18 cellular contexts compared by ENCODE assay signal in genomic region chr17:46756061-46756735, GRCh38.
DNase-seq lines count a peak whose midpoint lies in the region; ATAC-seq, FAIRE-seq and TF ChIP-seq lines count a peak whose summit lies in the region.
"Had no signal": no experiment of that assay in that cellular context is flagged by ENCODE, and none has a peak within 500 bp of the region (broad histone marks: within the 10 kb centered on the region; RNA-seq: fewer than 3 reads in every experiment).

No MANE protein-coding gene starts in this region.

- no peak overlapping the region for H3K4me2 ChIP-seq in neural progenitor cell

- H3K4me1 Mint-ChIP-seq in activated B cell treated with CpG ODN at 0.5 μM for 24 hours (peaks cover 13% of the 10 kb centered on the region), neural progenitor cell (peaks cover 28% of the 10 kb centered on the region), nephron progenitor cell (peaks cover 5% of the 10 kb centered on the region)
- H3K4me1 Mint-ChIP-seq in stimulated activated naive CD8-positive, alpha-beta T cell treated with anti-CD3 and anti-CD28 coated beads, Interleukin-15, amount 100 ng/mL, for 72 hours: no peaks in the 10 kb centered on the region

- H3K4me3 Mint-ChIP-seq in activated B cell treated with CpG ODN at 0.5 μM for 24 hours: no peak overlapping the region
- peak overlapping the region; percentile 7 for H3K4me3 Mint-ChIP-seq in neural progenitor cell
- H3K4me3 Mint-ChIP-seq in nephron progenitor cell: no peak overlapping the region
- H3K4me3 Mint-ChIP-seq in stimulated activated naive CD8-positive, alpha-beta T cell treated with anti-CD3 and anti-CD28 coated beads, Interleukin-15, amount 100 ng/mL, for 72 hours: no peak overlapping the region

- no peak overlapping the region for H3K27ac Mint-ChIP-seq in activated B cell treated with CpG ODN at 0.5 μM for 24 hours
- H3K27ac Mint-ChIP-seq in neural progenitor cell: no peak overlapping the region
- no peak overlapping the region for H3K27ac Mint-ChIP-seq in nephron progenitor cell
- no peak overlapping the region for H3K27ac Mint-ChIP-seq in stimulated activated naive CD8-positive, alpha-beta T cell treated with anti-CD3 and anti-CD28 coated beads, Interleukin-15, amount 100 ng/mL, for 72 hours

- H4K20me1 ChIP-seq in neural progenitor cell (ENCODE audit: low read depth): no peaks in the 10 kb centered on the region

- peak; percentile 10 for ATAC-seq in activated B cell treated with CpG ODN at 0.5 μM for 24 hours (ENCODE audit: low read depth)
- no peak for ATAC-seq in stimulated activated naive CD8-positive, alpha-beta T cell treated with anti-CD3 and anti-CD28 coated beads, Interleukin-15, amount 100 ng/mL, for 72 hours
- ATAC-seq: K562 had no signal

- no peaks in the 10 kb centered on the region for H3K36me3 ChIP-seq in neural progenitor cell

- POLR2A ChIA-PET in activated B cell treated with CpG ODN at 0.5 μM for 24 hours (lab: Charles Lee): no interaction called here

- intact Hi-C loops in activated B cell treated with CpG ODN at 0.5 μM for 24 hours (cut with micrococcal nuclease): no loop called here

- H3K27me3 ChIP-seq in neural progenitor cell: no peaks in the 10 kb centered on the region

- CTCF ChIA-PET in activated B cell treated with CpG ODN at 0.5 μM for 24 hours (lab: Charles Lee): no interaction called here

- H3K27me3 Mint-ChIP-seq in activated B cell treated with CpG ODN at 0.5 μM for 24 hours (no peaks in the 10 kb centered on the region), neural progenitor cell (ENCODE audit: insufficient read depth, low read depth) (peaks cover 9% of the 10 kb centered on the region), nephron progenitor cell (ENCODE audit: low read depth, poor library complexity) (no peaks in the 10 kb centered on the region)
- H3K27me3 Mint-ChIP-seq in stimulated activated naive CD8-positive, alpha-beta T cell treated with anti-CD3 and anti-CD28 coated beads, Interleukin-15, amount 100 ng/mL, for 72 hours: no peaks in the 10 kb centered on the region

- H3K9ac ChIP-seq in neural progenitor cell: no peak overlapping the region
- H3K9ac ChIP-seq: GM23248 had no signal

- DNase-seq in HTR-8/SVneo (ENCODE audit: insufficient read length, low spot score): no peak
- DNase-seq in NCI-H526 treated with DMSO at 0.1 percent for 48 hours (lab: John Stamatoyannopoulos, UW): peak; percentile 59
- no peak for DNase-seq in activated B cell treated with CpG ODN at 0.5 μM for 24 hours
- DNase-seq in neural progenitor cell (ENCODE audit: low spot score): no peak
- no peak for DNase-seq in nephron progenitor cell
- no peak for DNase-seq in T-helper 9 cell
- no peak for DNase-seq in stimulated activated naive CD8-positive, alpha-beta T cell treated with anti-CD3 and anti-CD28 coated beads, Interleukin-15, amount 100 ng/mL, for 72 hours
- DNase-seq: ACHN, DMS79, GM23248, NCI-H1417, NCI-H187 treated with DMSO at 0.1 percent for 48 hours, NCI-H2227 treated with DMSO at 0.1 percent for 48 hours, NCI-H510A treated with DMSO at 0.1 percent for 48 hours, RPMI8226, SHP77 treated with DMSO at 0.1 percent for 48 hours had no signal

- TF ChIP-seq CTCF in activated B cell treated with CpG ODN at 0.5 μM for 24 hours (IDR thresholded peaks at IDR 0.05) (no peak), neural progenitor cell (IDR thresholded peaks at IDR 0.05) (no peak), nephron progenitor cell (IDR thresholded peaks at IDR 0.05) (no peak)

- H3K79me2 ChIP-seq in neural progenitor cell (ENCODE audit: low read depth): no peaks in the 10 kb centered on the region

- no peak overlapping the region for H3K4me3 ChIP-seq in neural progenitor cell
- H3K4me3 ChIP-seq: GM23248, K562 had no signal

- peak; percentile 60 for FAIRE-seq in HTR-8/SVneo (lab: Jason Lieb, UNC)
- FAIRE-seq: K562 had no signal

- H3K9me3 ChIP-seq in neural progenitor cell (ENCODE audit: low read depth): no peaks in the 10 kb centered on the region

- H3K9me3 Mint-ChIP-seq in activated B cell treated with CpG ODN at 0.5 μM for 24 hours: no peaks in the 10 kb centered on the region
- H3K9me3 Mint-ChIP-seq in neural progenitor cell: no peaks in the 10 kb centered on the region
- H3K9me3 Mint-ChIP-seq in nephron progenitor cell: no peaks in the 10 kb centered on the region
- H3K9me3 Mint-ChIP-seq in stimulated activated naive CD8-positive, alpha-beta T cell treated with anti-CD3 and anti-CD28 coated beads, Interleukin-15, amount 100 ng/mL, for 72 hours: no peaks in the 10 kb centered on the region

- H3K27ac ChIP-seq in neural progenitor cell: no peak overlapping the region
- H3K27ac ChIP-seq: C4-2B, GM23248 had no signal

- H3K4me1 ChIP-seq in neural progenitor cell: no peaks in the 10 kb centered on the region

- H3K36me3 Mint-ChIP-seq in activated B cell treated with CpG ODN at 0.5 μM for 24 hours (ENCODE audit: low read depth) (peaks cover 74% of the 10 kb centered on the region), neural progenitor cell (peaks cover 47% of the 10 kb centered on the region), nephron progenitor cell (ENCODE audit: low read depth) (peaks cover 30% of the 10 kb centered on the region)

- no peak overlapping the region for H2AFZ ChIP-seq in neural progenitor cell (replicated peaks)
- H2AFZ ChIP-seq: GM23248 had no signal

- H3F3A ChIP-seq in neural progenitor cell (ENCODE audit: low read depth): no peaks in the 10 kb centered on the region
